ENCODE assay signal across 20 cellular contexts in genomic region chr22:49613108-49613507, GRCh38.
DNase-seq lines count a peak whose midpoint lies in the region; ATAC-seq, FAIRE-seq and TF ChIP-seq lines count a peak whose summit lies in the region.
"Had no signal": no experiment of that assay in that cellular context is flagged by ENCODE, and none has a peak within 500 bp of the region (broad histone marks: within the 10 kb centered on the region; RNA-seq: fewer than 3 reads in every experiment).

No MANE protein-coding gene starts in this region.

- intact Hi-C loops in sigmoid colon (cut with DNase I) (no loop called here), upper lobe of right lung (cut with DNase I) (no loop called here)

- no peak for TF ChIP-seq CTCF in sigmoid colon (IDR thresholded peaks at IDR 0.05)
- TF ChIP-seq CTCF in upper lobe of right lung (IDR thresholded peaks at IDR 0.05): no peak

- H3K36me3 ChIP-seq in sigmoid colon (no peaks in the 10 kb centered on the region), upper lobe of right lung (no peaks in the 10 kb centered on the region)
- H3K36me3 ChIP-seq: BE2C had no signal

- no peak overlapping the region for H3K4me3 ChIP-seq in sigmoid colon
- H3K4me3 ChIP-seq in upper lobe of right lung: no peak overlapping the region
- H3K4me3 ChIP-seq: BLaER1 treated with 17β-estradiol and CSF1 and Interleukin-3, amounts not matched to agents 10 nM and 100 nM had no signal

- no peak for TF ChIP-seq POLR2A in sigmoid colon (IDR thresholded peaks at IDR 0.05)

- no peak overlapping the region for H3K27ac ChIP-seq in sigmoid colon
- no peak overlapping the region for H3K27ac ChIP-seq in upper lobe of right lung
- H3K27ac ChIP-seq: 22Rv1; BLaER1 treated with 17β-estradiol and CSF1 and Interleukin-3, amounts not matched to agents 10 nM and 100 nM had no signal

- FAIRE-seq in frontal cortex (lab: Jason Lieb, UNC): no peak
- FAIRE-seq: A204.1, GM12891, H1 had no signal

- in situ Hi-C loops in ACHN (cut with HindIII; ENCODE audit: low pct_ligation_motif_present, low pct_unique_long_range_greater_than_20kb, low sequenced_read_pairs): no loop called here

- H3K4me1 ChIP-seq in sigmoid colon (no peaks in the 10 kb centered on the region), upper lobe of right lung (no peaks in the 10 kb centered on the region)
- H3K4me1 ChIP-seq: BE2C had no signal

- WGBS in sigmoid colon, 2 donors: 95 to 99% methylated on average over 5 of the region's 5 CpGs

- H3K27me3 ChIP-seq in sigmoid colon (peaks cover 0 to 20% (median 0%) of the 10 kb centered on the region in 3 donors), upper lobe of right lung (no peaks in the 10 kb centered on the region)
- H3K27me3 ChIP-seq: BLaER1 treated with 17β-estradiol and CSF1 and Interleukin-3, amounts not matched to agents 10 nM and 100 nM had no signal

- peaks cover 0 to 13% (median 0%) of the 10 kb centered on the region in 4 donors for H3K9me3 ChIP-seq in sigmoid colon
- no peaks in the 10 kb centered on the region for H3K9me3 ChIP-seq in upper lobe of right lung
- H3K9me3 ChIP-seq: BE2C had no signal

- TF ChIP-seq EP300 in sigmoid colon (IDR thresholded peaks at IDR 0.05): no peak

- DNase-seq in activated CD8-positive, alpha-beta memory T cell treated with anti-CD3 and anti-CD28 coated beads, Interleukin-2, amount 50 U/mL, for 4 hours: peak; percentile 6
- no peak for DNase-seq in activated CD8-positive, alpha-beta memory T cell treated with anti-CD3 and anti-CD28 coated beads, Interleukin-2, amount 50 U/mL, for 48 hours
- DNase-seq in sigmoid colon: peak; percentile 40
- peak; percentile 52 for DNase-seq in upper lobe of right lung
- DNase-seq in ACHN: no peak
- DNase-seq in frontal cortex (ENCODE audit: low spot score in 2 of 2): no peak
- DNase-seq: AML-193; BE2C; Calu3; CD4-positive, alpha-beta memory T cell; COR-L47; DMS53; DMS79 treated with DMSO at 0.1 percent for 48 hours; GF-D8; HCEC 1CT had no signal

- ATAC-seq in upper lobe of right lung: no peak

Comparison
In these comparisons a context has a peak if more than half of its experiments do, and no peak if none do; other contexts are left out.
1. DNase-seq: peak in activated CD8-positive, alpha-beta memory T cell treated with anti-CD3 and anti-CD28 coated beads, Interleukin-2, amount 50 U/mL, for 4 hours (single experiment), sigmoid colon (single experiment) and upper lobe of right lung (single experiment); none in activated CD8-positive, alpha-beta memory T cell treated with anti-CD3 and anti-CD28 coated beads, Interleukin-2, amount 50 U/mL, for 48 hours (single experiment), ACHN (single experiment) and frontal cortex (0 of 2).